Comparison of ENCODE assay signal across 29 cellular contexts in the genomic region with DNA sequence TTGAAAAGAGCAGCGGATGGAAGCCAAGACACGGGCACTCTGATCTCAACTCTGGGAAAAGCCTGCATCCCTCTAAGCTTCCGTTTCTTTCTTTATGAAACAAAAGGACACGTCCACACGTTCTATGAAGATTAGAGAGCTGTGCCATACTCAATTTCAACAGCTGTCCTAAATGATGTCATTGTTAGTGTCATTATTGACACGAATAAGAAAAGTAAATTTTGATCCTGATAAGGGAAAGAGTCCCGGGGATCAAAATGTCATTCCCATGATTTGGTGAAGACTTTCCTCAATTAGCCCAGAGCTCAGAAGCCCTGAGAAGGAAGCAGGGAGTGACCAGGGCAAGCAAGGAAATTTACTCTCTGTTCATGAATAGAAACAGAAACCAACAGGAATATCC.
DNase-seq lines count a peak whose midpoint lies in the region; ATAC-seq, FAIRE-seq and TF ChIP-seq lines count a peak whose summit lies in the region.
"Had no signal": no experiment of that assay in that cellular context is flagged by ENCODE, and none has a peak within 500 bp of the region (broad histone marks: within the 10 kb centered on the region; RNA-seq: fewer than 3 reads in every experiment).

No MANE protein-coding gene starts in this region.

- no peaks in the 10 kb centered on the region for H4K20me1 ChIP-seq in astrocyte (ENCODE audit: insufficient read depth, low read length)

- no peaks in the 10 kb centered on the region for H3K4me1 Mint-ChIP-seq in astrocyte (ENCODE audit: low read depth, unreplicated experiment)

- intact Hi-C loops in heart left ventricle (cut with DNase I) = loop anchor here in 2 of 10 donors (1.0 to 5.0 kb wide), 2 partner anchors 34 to 36 kb away; no protein-coding TSS in a partner anchor
- intact Hi-C loops in cardiac septum (cut with DNase I) = loop anchor here (5.0 kb wide), 1 partner anchor 36 kb away; no protein-coding TSS in a partner anchor
- intact Hi-C loops in mucosa of descending colon (cut with DNase I, micrococcal nuclease) = no loop called here

- H2AFZ ChIP-seq in astrocyte (ENCODE audit: low read depth, low read length) = no peak overlapping the region
- H2AFZ ChIP-seq: neural progenitor cell had no signal

- no peak for TF ChIP-seq CTCF in heart left ventricle (IDR thresholded peaks at IDR 0.05)
- no peak for TF ChIP-seq CTCF in astrocyte (IDR thresholded peaks at IDR 0.05; ENCODE audit: insufficient read depth, low read depth, low read length)
- no peak for TF ChIP-seq CTCF in mucosa of descending colon (IDR thresholded peaks at IDR 0.05)

- no peak for TF ChIP-seq POLR2A in heart left ventricle (IDR thresholded peaks at IDR 0.05)

- H3K36me3 ChIP-seq in heart left ventricle (no peaks in the 10 kb centered on the region), astrocyte (ENCODE audit: insufficient read depth, low read length) (no peaks in the 10 kb centered on the region), mucosa of descending colon (ENCODE audit: low read depth) (no peaks in the 10 kb centered on the region), subcutaneous abdominal adipose tissue (ENCODE audit: control insufficient read depth in 5 of 5, insufficient read depth in 5 of 5, low read length in 5 of 5) (peaks cover 0 to 4% (median 0%) of the 10 kb centered on the region in 5 donors)
- H3K36me3 ChIP-seq: esophagus squamous epithelium, neural progenitor cell, upper lobe of left lung had no signal

- H3K27ac Mint-ChIP-seq in astrocyte (ENCODE audit: unreplicated experiment) = no peak overlapping the region
- H3K27ac Mint-ChIP-seq: activated naive CD4-positive, alpha-beta T cell treated with anti-CD3 and anti-CD28 coated beads, Interleukin-2, amount 50 U/mL, for 72 hours had no signal

- peak overlapping the region; percentile 20 for H3K4me2 ChIP-seq in astrocyte (ENCODE audit: low read length)
- H3K4me2 ChIP-seq: neural progenitor cell, SK-N-SH, smooth muscle cell had no signal

- H3K9ac ChIP-seq in astrocyte (ENCODE audit: low read length) (no peak overlapping the region), subcutaneous abdominal adipose tissue (ENCODE audit: low read length in 5 of 5) (no peak overlapping the region)
- H3K9ac ChIP-seq: neural progenitor cell, SK-N-SH had no signal

- ATAC-seq in heart left ventricle (peak in 2 of 4 donors; percentile 14 to 57), mucosa of descending colon (peak; percentile 77), HG03135 (IDR thresholded peaks at IDR 0.05; ENCODE audit: unreplicated experiment) (no peak)
- ATAC-seq: activated naive CD4-positive, alpha-beta T cell treated with anti-CD3 and anti-CD28 coated beads, Interleukin-2, amount 50 U/mL, for 72 hours; left cardiac atrium; psoas muscle; stimulated activated naive CD8-positive, alpha-beta T cell treated with anti-CD3 and anti-CD28 coated beads, Interleukin-15, Interleukin-2, amounts not matched to agents 100 U/mL and 50 U/mL, for 24 hours had no signal

- H3K27ac ChIP-seq in heart left ventricle (peak overlapping the region in 10 of 12 donors; percentile 19 to 81 (median 64)), astrocyte (ENCODE audit: low read depth, low read length) (no peak overlapping the region), subcutaneous abdominal adipose tissue (ENCODE audit: low read depth, low read length) (peak overlapping the region; percentile 20), substantia nigra (ENCODE audit: low read depth, low read length, poor library complexity, severe bottlenecking) (no peak overlapping the region)
- H3K27ac ChIP-seq: ascending aorta, C4-2B, neural progenitor cell, psoas muscle, VCaP had no signal

- no peak for DNase-seq in heart left ventricle
- DNase-seq in cardiac septum (ENCODE audit: low spot score) = no peak
- DNase-seq in astrocyte (ENCODE audit: low read depth) = no peak
- no peak for DNase-seq in mucosa of descending colon
- DNase-seq in NCI-H524 (lab: John Stamatoyannopoulos, UW) = no peak
- DNase-seq in substantia nigra (lab: John Stamatoyannopoulos, UW) = no peak
- DNase-seq: ACHN; activated CD4-positive, alpha-beta T cell treated with anti-CD3 and anti-CD28 coated beads, Interleukin-2, amount 50 U/mL, for 1 hour; effector CD4-positive, alpha-beta T cell; esophagus squamous epithelium; GDM1; left cardiac atrium; NCI-H1048; NCI-H2081 treated with DMSO at 0.1 percent for 48 hours; psoas muscle; SK-N-SH; stimulated activated naive CD8-positive, alpha-beta T cell treated with anti-CD3 and anti-CD28 coated beads, Interleukin-15, Interleukin-2, amounts not matched to agents 100 U/mL and 50 U/mL, for 24 hours; T-helper 2 cell; upper lobe of left lung had no signal

- peaks cover 2% of the 10 kb centered on the region for H3K9me3 Mint-ChIP-seq in astrocyte (ENCODE audit: unreplicated experiment)

- H3K27me3 Mint-ChIP-seq in astrocyte (ENCODE audit: low read depth, unreplicated experiment) = no peaks in the 10 kb centered on the region

- 15 to 26% (median 18%) methylated on average over 7 of the region's 7 CpGs for WGBS in heart left ventricle, 4 donors

- H3K79me2 ChIP-seq in astrocyte (ENCODE audit: insufficient read depth, low read length) = no peaks in the 10 kb centered on the region

- H3K4me3 Mint-ChIP-seq in astrocyte (ENCODE audit: unreplicated experiment) = no peak overlapping the region
- H3K4me3 Mint-ChIP-seq: neural progenitor cell had no signal

- H3K4me3 ChIP-seq in heart left ventricle (peak overlapping the region in 6 of 12 donors; percentile 3 to 37 (median 22)), astrocyte (ENCODE audit: insufficient read depth, low read depth, low read length) (no peak overlapping the region), mucosa of descending colon (no peak overlapping the region), subcutaneous abdominal adipose tissue (ENCODE audit: low read depth in 1 of 5, low read length in 5 of 5) (peak overlapping the region in 1 of 5 donors; percentile 23)
- H3K4me3 ChIP-seq: ascending aorta, esophagus squamous epithelium, neural progenitor cell, psoas muscle, smooth muscle cell, upper lobe of left lung had no signal

- H3K9me3 ChIP-seq in heart left ventricle (no peaks in the 10 kb centered on the region), astrocyte (ENCODE audit: insufficient read depth, low read depth, low read length) (no peaks in the 10 kb centered on the region), mucosa of descending colon (no peaks in the 10 kb centered on the region), subcutaneous abdominal adipose tissue (ENCODE audit: control insufficient read depth in 5 of 5, low read length in 5 of 5) (no peaks in the 10 kb centered on the region)
- H3K9me3 ChIP-seq: ascending aorta, esophagus squamous epithelium, psoas muscle, upper lobe of left lung had no signal

- H3K27me3 ChIP-seq in heart left ventricle = no peaks in the 10 kb centered on the region
- H3K27me3 ChIP-seq in astrocyte (ENCODE audit: insufficient read depth, low read length) = no peaks in the 10 kb centered on the region
- H3K27me3 ChIP-seq in subcutaneous abdominal adipose tissue (ENCODE audit: control insufficient read depth in 5 of 5, insufficient read depth in 4 of 5, low read length in 5 of 5) = peaks cover 0 to 3% (median 0%) of the 10 kb centered on the region in 5 donors
- H3K27me3 ChIP-seq: ascending aorta, esophagus squamous epithelium, neural progenitor cell, upper lobe of left lung had no signal

- H3K4me1 ChIP-seq in heart left ventricle (peaks cover 0 to 43% (median 27%) of the 10 kb centered on the region in 12 donors), astrocyte (ENCODE audit: insufficient read depth, low read length) (no peaks in the 10 kb centered on the region), mucosa of descending colon (ENCODE audit: low read depth) (peaks cover 8% of the 10 kb centered on the region), subcutaneous abdominal adipose tissue (ENCODE audit: control insufficient read depth in 5 of 5, insufficient read depth in 5 of 5, low read length in 5 of 5) (peaks cover 0 to 23% (median 0%) of the 10 kb centered on the region in 5 donors)
- H3K4me1 ChIP-seq: ascending aorta, esophagus squamous epithelium, neural progenitor cell, psoas muscle had no signal

- no peak for FAIRE-seq in astrocyte (lab: Jason Lieb, UNC)
- FAIRE-seq: GM18507, H1 had no signal

- peaks cover 7% of the 10 kb centered on the region for H3K36me3 Mint-ChIP-seq in astrocyte (ENCODE audit: low read depth, unreplicated experiment)

Comparison
In these comparisons a context has a peak if more than half of its experiments do, and no peak if none do; other contexts are left out.
1. H3K27ac ChIP-seq: peak in heart left ventricle (10 of 12) and subcutaneous abdominal adipose tissue (single experiment); none in astrocyte (single experiment) and substantia nigra (single experiment).